Comparison of ENCODE assay signal across 8 cellular contexts in the genomic region with DNA sequence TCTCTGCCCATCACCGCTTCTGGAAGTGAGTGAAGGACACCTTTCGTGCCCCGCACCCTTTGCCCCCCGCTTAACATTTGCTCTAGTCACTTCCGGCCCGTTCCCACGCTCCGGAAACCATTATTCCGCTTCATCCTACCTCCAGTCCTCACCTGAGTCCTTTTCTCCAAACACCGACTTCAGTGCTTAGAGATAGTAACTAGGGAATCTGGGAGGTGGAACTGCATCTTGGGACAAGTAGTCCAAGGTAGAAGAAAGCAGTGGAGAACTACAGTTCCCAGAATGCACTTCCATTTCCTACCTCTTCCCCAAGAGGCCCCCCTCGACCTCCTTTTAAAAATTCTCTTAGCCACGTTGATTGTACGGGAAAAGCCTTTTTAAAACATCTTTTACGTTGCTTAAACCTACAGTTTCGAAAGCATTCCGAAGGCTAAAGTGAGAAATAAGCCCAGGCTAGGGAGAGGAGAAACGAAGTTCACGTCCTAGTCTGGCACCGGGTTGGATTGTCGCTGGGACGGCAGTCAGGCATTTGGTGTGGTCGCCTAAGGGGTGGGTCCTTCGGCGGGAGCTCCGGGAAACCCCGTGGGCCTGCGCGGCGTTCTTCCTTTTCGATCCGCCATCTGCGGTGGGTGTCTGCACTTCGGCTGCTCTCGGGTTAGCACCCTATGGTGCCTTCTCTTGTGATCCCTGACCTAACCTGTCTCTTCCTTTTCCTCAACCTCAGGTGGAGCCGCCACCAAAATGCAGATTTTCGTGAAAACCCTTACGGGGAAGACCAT. TPM values are rescaled to one million over a fixed set of nuclear protein-coding genes. Genes with fewer than 3 reads are reported as not detected.
DNase-seq lines count a peak whose midpoint lies in the region; ATAC-seq and TF ChIP-seq lines count a peak whose summit lies in the region.

Gene CLHC1, minus strand, starts transcription at position 210 of the 779 bp plus-strand sequence. CDS start 9,882 bp downstream, outside the sequence.
Gene RPS27A, plus strand, starts transcription at position 605 of the 779 bp plus-strand sequence. Its CDS starts 137 bp downstream, at position 742.

- H3K9me3 ChIP-seq in CD8-positive, alpha-beta T cell (ENCODE audit: low read length), result no peaks in the 10 kb centered on the region

- no peaks in the 10 kb centered on the region for H3K9me3 Mint-ChIP-seq in CD8-positive, alpha-beta T cell
- no peaks in the 10 kb centered on the region for H3K9me3 Mint-ChIP-seq in effector memory CD8-positive, alpha-beta T cell
- no peaks in the 10 kb centered on the region for H3K9me3 Mint-ChIP-seq in memory B cell

- peak; percentile 89 to 95 (median 93) for DNase-seq in CD8-positive, alpha-beta T cell
- DNase-seq in HS-27A (ENCODE audit: low read depth), result peak; percentile 83
- DNase-seq in NK-92 (lab: John Stamatoyannopoulos, UW; ENCODE audit: unreplicated experiment), result peak; percentile 30
- peak; percentile 87 to 88 for DNase-seq in activated CD8-positive, alpha-beta memory T cell treated with anti-CD3 and anti-CD28 coated beads for 1 hour (ENCODE audit: extremely low read depth in 1 of 2, low read depth in 1 of 2)
- peak; percentile 93 to 96 (median 94) for DNase-seq in effector memory CD8-positive, alpha-beta T cell
- peak; percentile 96 to 98 for DNase-seq in memory B cell (ENCODE audit: low spot score in 2 of 2)
- DNase-seq in stimulated activated CD8-positive, alpha-beta memory T cell treated with anti-CD3 and anti-CD28 coated beads, Interleukin-12 subunit alpha, Interleukin-12 subunit beta, amount 100 ng/mL, for 24 hours (ENCODE audit: extremely low read depth), result peak; percentile 82

- POLR2A ChIA-PET in CD8-positive, alpha-beta T cell (lab: Charles Lee), result interaction anchor here (0.6 to 1.9 kb wide), 11 partner anchors 9 to 287 kb away, joined by 3 to 24 read pairs (median 4); partner anchors contain the start of genes CFAP36, MTIF2 and RTN4

- H3K27ac Mint-ChIP-seq in CD8-positive, alpha-beta T cell, result peak within 1 kb of the TSS; percentile 97
- peak within 1 kb of the TSS; percentile 98 to 99 for H3K27ac Mint-ChIP-seq in effector memory CD8-positive, alpha-beta T cell
- peak within 1 kb of the TSS; percentile 97 for H3K27ac Mint-ChIP-seq in memory B cell

- intact Hi-C loops in CD8-positive, alpha-beta T cell (cut with DNase I, micrococcal nuclease), result loop anchor here (1.0 to 10.0 kb wide), 22 partner anchors 9 to 1465 kb away; partner anchors contain the start of genes CHAC2 (in 2 of the 2), EML6 (in 2 of the 2), PNPT1 (in 2 of the 2) and PPP4R3B (in 2 of the 2)

- H3K36me3 Mint-ChIP-seq in CD8-positive, alpha-beta T cell, result peaks cover 50% of the 10 kb centered on the region
- H3K36me3 Mint-ChIP-seq in effector memory CD8-positive, alpha-beta T cell (ENCODE audit: insufficient read depth), result peaks cover 55% of the 10 kb centered on the region
- H3K36me3 Mint-ChIP-seq in memory B cell, result peaks cover 8% of the 10 kb centered on the region

- H3K27me3 ChIP-seq in CD8-positive, alpha-beta T cell (ENCODE audit: insufficient read depth, low read length), result no peaks in the 10 kb centered on the region

- ATAC-seq in CD8-positive, alpha-beta T cell, result peak; percentile 87
- ATAC-seq in GM19467 (IDR thresholded peaks at IDR 0.05; ENCODE audit: unreplicated experiment), result peak; percentile 86
- ATAC-seq in effector memory CD8-positive, alpha-beta T cell (replicated peaks), result peak; percentile 86
- ATAC-seq in memory B cell (ENCODE audit: low read depth), result peak; percentile 82

- no peaks in the 10 kb centered on the region for H3K27me3 Mint-ChIP-seq in CD8-positive, alpha-beta T cell (ENCODE audit: low read depth)
- H3K27me3 Mint-ChIP-seq in effector memory CD8-positive, alpha-beta T cell, result no peaks in the 10 kb centered on the region
- no peaks in the 10 kb centered on the region for H3K27me3 Mint-ChIP-seq in memory B cell

- H3K4me1 ChIP-seq in CD8-positive, alpha-beta T cell (ENCODE audit: insufficient read depth, low read length), result peaks cover 35% of the 10 kb centered on the region

- CTCF ChIA-PET in CD8-positive, alpha-beta T cell (lab: Charles Lee), result interaction anchor here (1.0 to 1.3 kb wide), 2 partner anchors 10 to 13 kb away, joined by 3 read pairs; no protein-coding TSS in a partner anchor

- H3K27ac ChIP-seq in CD8-positive, alpha-beta T cell (ENCODE audit: low read depth, low read length), result peak within 1 kb of the TSS; percentile 92

- peaks cover 68% of the 10 kb centered on the region for H3K4me1 Mint-ChIP-seq in CD8-positive, alpha-beta T cell (ENCODE audit: low read depth)
- peaks cover 40 to 59% of the 10 kb centered on the region in 2 donors for H3K4me1 Mint-ChIP-seq in effector memory CD8-positive, alpha-beta T cell (ENCODE audit: low read depth in 2 of 2)
- peaks cover 36% of the 10 kb centered on the region for H3K4me1 Mint-ChIP-seq in memory B cell

- peaks cover 22% of the 10 kb centered on the region for H3K36me3 ChIP-seq in CD8-positive, alpha-beta T cell (ENCODE audit: insufficient read depth, low read length)

- H3K4me3 ChIP-seq in CD8-positive, alpha-beta T cell (ENCODE audit: low read depth, low read length), result peak within 1 kb of the TSS; percentile 97

- H3K4me3 Mint-ChIP-seq in CD8-positive, alpha-beta T cell, result peak within 1 kb of the TSS; percentile 93
- peak within 1 kb of the TSS; percentile 92 to 95 for H3K4me3 Mint-ChIP-seq in effector memory CD8-positive, alpha-beta T cell
- H3K4me3 Mint-ChIP-seq in memory B cell, result peak within 1 kb of the TSS; percentile 100

- no peak for TF ChIP-seq CTCF in CD8-positive, alpha-beta T cell (IDR thresholded peaks at IDR 0.05)

RNA-seq across cellular contexts. Expression of gene CLHC1, which starts in this region (rescaled TPM):
- total RNA-seq in CD8-positive, alpha-beta T cell, result 1 to 10 TPM; 2.2 to 2.3 TPM

RNA-seq across cellular contexts. Expression of gene RPS27A, which starts in this region (rescaled TPM):
- total RNA-seq in CD8-positive, alpha-beta T cell, result 1,000 to 10,000 TPM; 2,135 to 2,231 TPM

Comparison
In these comparisons a context has a peak if more than half of its experiments do, and no peak if none do; other contexts are left out.
1. Peak in every context shown above with its lines: DNase-seq, ATAC-seq, H3K4me3 ChIP-seq and H3K27ac ChIP-seq.
2. DNase-seq: peak in every context shown above with its lines; median percentile 97 in memory B cell; 94 in effector memory CD8-positive, alpha-beta T cell; 93 in CD8-positive, alpha-beta T cell; 88 in activated CD8-positive, alpha-beta memory T cell treated with anti-CD3 and anti-CD28 coated beads for 1 hour; 83 in HS-27A; 82 in stimulated activated CD8-positive, alpha-beta memory T cell treated with anti-CD3 and anti-CD28 coated beads, Interleukin-12 subunit alpha, Interleukin-12 subunit beta, amount 100 ng/mL, for 24 hours; 30 in NK-92.